ENCODE assay signal across 32 cellular contexts in the genomic region with DNA sequence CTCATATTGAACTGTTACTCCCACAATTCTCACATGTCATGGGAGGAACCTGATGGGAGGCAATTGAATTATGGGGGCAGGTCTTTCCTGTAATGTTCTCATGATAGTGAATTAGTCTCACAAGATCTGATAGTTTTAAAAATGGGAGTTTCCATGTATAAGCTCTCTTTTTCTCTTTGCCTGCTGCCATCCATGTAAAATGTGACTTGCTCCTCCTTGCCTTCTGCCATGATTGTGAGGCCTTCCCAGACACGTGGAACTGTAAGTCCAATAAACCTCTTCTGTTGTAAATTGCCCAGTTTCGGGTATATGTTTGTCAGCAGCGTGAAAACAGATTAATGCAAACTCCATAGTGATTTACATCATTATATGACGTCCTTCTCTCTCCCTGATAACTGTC.
DNase-seq lines count a peak whose midpoint lies in the region; ATAC-seq, FAIRE-seq and TF ChIP-seq lines count a peak whose summit lies in the region.
"Had no signal": no experiment of that assay in that cellular context is flagged by ENCODE, and none has a peak within 500 bp of the region (broad histone marks: within the 10 kb centered on the region; RNA-seq: fewer than 3 reads in every experiment).

No MANE protein-coding gene starts in this region.

- H3K36me3 ChIP-seq in K562 (ENCODE audit: control insufficient read depth, insufficient read depth, low read length) (no peaks in the 10 kb centered on the region), endodermal cell (ENCODE audit: control insufficient read depth, insufficient read depth, low read length) (no peaks in the 10 kb centered on the region), gastroesophageal sphincter (no peaks in the 10 kb centered on the region)
- H3K36me3 ChIP-seq: BE2C; BLaER1; BLaER1 treated with 17β-estradiol and CSF1 and Interleukin-3, amounts not matched to agents 10 nM and 100 nM had no signal

- H3K36me3 Mint-ChIP-seq in endodermal cell (ENCODE audit: low read depth), result peaks cover 7% of the 10 kb centered on the region
- H3K36me3 Mint-ChIP-seq: CD14-positive monocyte; CD4-positive, alpha-beta memory T cell; CD4-positive, CD25-positive, alpha-beta regulatory T cell; CD8-positive, alpha-beta memory T cell; CD8-positive, alpha-beta T cell had no signal

- TF ChIP-seq CTCF in K562 (IDR thresholded peaks at IDR 0.05 in 2 of 3, conservative IDR thresholded peaks at IDR 0.05 in 1 of 3; ENCODE audit: insufficient read depth in 2 of 3, low read depth in 1 of 3, low read length in 3 of 3) (no peak), endodermal cell (conservative IDR thresholded peaks at IDR 0.05) (no peak), gastroesophageal sphincter (IDR thresholded peaks at IDR 0.05) (no peak)

- no peak overlapping the region for H3K27ac Mint-ChIP-seq in endodermal cell
- H3K27ac Mint-ChIP-seq: B cell; CD14-positive monocyte; CD4-positive, alpha-beta memory T cell; CD4-positive, alpha-beta T cell; CD8-positive, alpha-beta memory T cell; CD8-positive, alpha-beta T cell had no signal

- CTCF ChIA-PET in K562 (lab: Yijun Ruan, JAX; ENCODE audit: low intra/inter-chr PET ratio), result no interaction called here

- H3K4me3 Mint-ChIP-seq in endodermal cell, result no peak overlapping the region
- H3K4me3 Mint-ChIP-seq: B cell; CD14-positive monocyte; CD4-positive, alpha-beta memory T cell; CD4-positive, alpha-beta T cell; CD4-positive, CD25-positive, alpha-beta regulatory T cell; CD8-positive, alpha-beta memory T cell; CD8-positive, alpha-beta T cell had no signal

- POLR2A ChIA-PET in K562 (lab: Yijun Ruan, JAX), result no interaction called here

- no peak overlapping the region for H3K4me3 ChIP-seq in K562
- H3K4me3 ChIP-seq in endodermal cell (ENCODE audit: low read length), result peak overlapping the region; percentile 28
- no peak overlapping the region for H3K4me3 ChIP-seq in gastroesophageal sphincter
- H3K4me3 ChIP-seq: A549; BLaER1; BLaER1 treated with 17β-estradiol and CSF1 and Interleukin-3, amounts not matched to agents 10 nM and 100 nM had no signal

- H3K27me3 Mint-ChIP-seq in endodermal cell (ENCODE audit: insufficient read depth), result no peaks in the 10 kb centered on the region
- H3K27me3 Mint-ChIP-seq: B cell; CD4-positive, alpha-beta memory T cell; CD4-positive, alpha-beta T cell; CD4-positive, CD25-positive, alpha-beta regulatory T cell; CD8-positive, alpha-beta memory T cell had no signal

- peaks cover 5% of the 10 kb centered on the region for H3K4me1 Mint-ChIP-seq in endodermal cell
- H3K4me1 Mint-ChIP-seq: B cell; CD14-positive monocyte; CD4-positive, alpha-beta memory T cell; CD4-positive, CD25-positive, alpha-beta regulatory T cell; CD8-positive, alpha-beta memory T cell had no signal

- 6% methylated on average over 4 of the region's 4 CpGs for WGBS in K562 (ENCODE audit: insufficient coverage, low coverage, missing lambda C conversion rate)
- WGBS in endodermal cell (ENCODE audit: insufficient coverage in 1 of 2, insufficient read length in 1 of 2), 2 experiments, result 93 to 97% methylated on average over 3 to 4 of the region's 4 CpGs
- 67 to 81% methylated on average over 3 to 4 of the region's 4 CpGs for WGBS in gastroesophageal sphincter (ENCODE audit: low coverage in 1 of 2), 2 donors

- H3K4me1 ChIP-seq in K562 (replicated peaks in 1 of 2; ENCODE audit: control insufficient read depth in 2 of 2, insufficient read depth in 2 of 2, low read length in 2 of 2), result no peaks in the 10 kb centered on the region
- H3K4me1 ChIP-seq in endodermal cell (ENCODE audit: control insufficient read depth, insufficient read depth, low read length), result no peaks in the 10 kb centered on the region
- H3K4me1 ChIP-seq in gastroesophageal sphincter, result no peaks in the 10 kb centered on the region
- H3K4me1 ChIP-seq: A549; BE2C; BLaER1; BLaER1 treated with 17β-estradiol and CSF1 and Interleukin-3, amounts not matched to agents 10 nM and 100 nM; Caco-2 had no signal

- H3K27me3 ChIP-seq in K562 (ENCODE audit: control insufficient read depth in 2 of 2, insufficient read depth in 2 of 2, low read length in 2 of 2), result no peaks in the 10 kb centered on the region
- H3K27me3 ChIP-seq in endodermal cell (ENCODE audit: control insufficient read depth, insufficient read depth, low read length, poor library complexity, severe bottlenecking), result no peaks in the 10 kb centered on the region
- no peaks in the 10 kb centered on the region for H3K27me3 ChIP-seq in gastroesophageal sphincter
- H3K27me3 ChIP-seq: BE2C; BLaER1; BLaER1 treated with 17β-estradiol and CSF1 and Interleukin-3, amounts not matched to agents 10 nM and 100 nM had no signal

- H3K9me3 Mint-ChIP-seq in endodermal cell, result peaks cover 25% of the 10 kb centered on the region

- no peaks in the 10 kb centered on the region for H4K20me1 ChIP-seq in K562 (replicated peaks; ENCODE audit: control insufficient read depth, insufficient read depth, low read length)
- H4K20me1 ChIP-seq: BLaER1; BLaER1 treated with 17β-estradiol and CSF1 and Interleukin-3, amounts not matched to agents 10 nM and 100 nM had no signal

- no peak overlapping the region for H3K4me2 ChIP-seq in K562 (ENCODE audit: insufficient read depth, low read length)
- H3K4me2 ChIP-seq: A549; BLaER1; BLaER1 treated with 17β-estradiol and CSF1 and Interleukin-3, amounts not matched to agents 10 nM and 100 nM had no signal

- DNase-seq in K562 (ENCODE audit: extremely low read depth in 1 of 4, low spot score in 3 of 4) (no peak), endodermal cell (no peak), NCI-H69 (lab: John Stamatoyannopoulos, UW) (no peak)
- DNase-seq: 8988T; ACHN; AML-193; BE2C; C1 segment of cervical spinal cord; Caco-2; Calu3; CD4-positive, alpha-beta memory T cell; CD4-positive, alpha-beta T cell; CD4-positive, CD25-positive, alpha-beta regulatory T cell; CD8-positive, alpha-beta memory T cell; CD8-positive, alpha-beta T cell; COR-L47; DMS 273 treated with DMSO at 0.1 percent for 48 hours; DMS153; DMS53; DMS79; DMS79 treated with DMSO at 0.1 percent for 48 hours; DND-41; EL had no signal

- H3K9ac ChIP-seq in K562 (ENCODE audit: insufficient read depth in 1 of 2, low read depth in 2 of 2, low read length in 2 of 2) (no peak overlapping the region), endodermal cell (ENCODE audit: extremely low read depth, low read length, poor library complexity, severe bottlenecking) (no peak overlapping the region)
- H3K9ac ChIP-seq: BLaER1; BLaER1 treated with 17β-estradiol and CSF1 and Interleukin-3, amounts not matched to agents 10 nM and 100 nM had no signal

- TF ChIP-seq RAD21 in K562 (CRISPR knock-in tag; conservative IDR thresholded peaks at IDR 0.05 in 1 of 2, IDR thresholded peaks at IDR 0.05 in 1 of 2), result no peak

- no peak for TF ChIP-seq EP300 in K562 (IDR thresholded peaks at IDR 0.05; ENCODE audit: low read length)
- TF ChIP-seq EP300 in gastroesophageal sphincter (IDR thresholded peaks at IDR 0.05), result no peak

- H3K9me1 ChIP-seq in K562 (ENCODE audit: control insufficient read depth, insufficient read depth, low read length), result no peaks in the 10 kb centered on the region

- H3K27ac ChIP-seq in K562 (ENCODE audit: extremely low read depth, low read depth, low read length) (no peak overlapping the region), endodermal cell (ENCODE audit: low read depth, low read length) (no peak overlapping the region), gastroesophageal sphincter (no peak overlapping the region)
- H3K27ac ChIP-seq: 22Rv1; A549; BLaER1; BLaER1 treated with 17β-estradiol and CSF1 and Interleukin-3, amounts not matched to agents 10 nM and 100 nM; C4-2B had no signal

- in situ Hi-C loops in K562 (cut with MboI), result no loop called here

- H3K79me2 ChIP-seq in K562 (ENCODE audit: control insufficient read depth, insufficient read depth, low read length), result no peaks in the 10 kb centered on the region

- no peak overlapping the region for H2AFZ ChIP-seq in K562 (ENCODE audit: low read depth, low read length)

- BruUV-seq in K562 (replicated peaks; lab: Mats Ljungman, UMichigan), result no TSS peak

- FAIRE-seq in K562 (lab: Jason Lieb, UNC), result no peak
- FAIRE-seq: A204.1, A549 had no signal

- ATAC-seq in K562 (no peak), gastroesophageal sphincter (no peak)
- ATAC-seq: A549; CD8-positive, alpha-beta T cell had no signal

- H3K9me3 ChIP-seq in K562 (replicated peaks; ENCODE audit: control insufficient read depth, insufficient read depth, low read depth, low read length), result no peaks in the 10 kb centered on the region; the same call in 1 of the 2 replicates
- peaks cover 39% of the 10 kb centered on the region for H3K9me3 ChIP-seq in endodermal cell (ENCODE audit: control insufficient read depth, low read length)
- peaks cover 0 to 15% (median 0%) of the 10 kb centered on the region in 3 donors for H3K9me3 ChIP-seq in gastroesophageal sphincter
- H3K9me3 ChIP-seq: BE2C, Caco-2 had no signal

- intact Hi-C loops in K562 (cut with micrococcal nuclease), result no loop called here

- TF ChIP-seq POLR2A in K562 (conservative IDR thresholded peaks at IDR 0.05) (no peak), gastroesophageal sphincter (IDR thresholded peaks at IDR 0.05) (no peak)

TF ChIP-seq in K562, 482 proteins besides CTCF, POLR2A, EP300 and RAD21 (continues in another document):
- TF ChIP-seq, protein P1, sequence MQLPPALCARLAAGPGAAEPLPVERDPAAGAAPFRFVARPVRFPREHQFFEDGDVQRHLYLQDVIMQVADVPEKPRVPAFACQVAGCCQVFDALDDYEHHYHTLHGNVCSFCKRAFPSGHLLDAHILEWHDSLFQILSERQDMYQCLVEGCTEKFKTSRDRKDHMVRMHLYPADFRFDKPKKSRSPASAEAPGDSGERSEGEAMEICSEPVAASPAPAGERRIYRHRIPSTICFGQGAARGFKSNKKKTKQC (CRISPR knock-in tag; IDR thresholded peaks at IDR 0.05), result no peak
- no peak for TF ChIP-seq SMARCE1 (IDR thresholded peaks at IDR 0.05)
